ENCODE assay signal across 22 cellular contexts in genomic region chr6:167330745-167331144, GRCh38. TPM values are rescaled to one million over a fixed set of nuclear protein-coding genes. Genes with fewer than 3 reads are reported as not detected.
DNase-seq lines count a peak whose midpoint lies in the region; ATAC-seq, FAIRE-seq and TF ChIP-seq lines count a peak whose summit lies in the region.
"Had no signal": no experiment of that assay in that cellular context is flagged by ENCODE, and none has a peak within 500 bp of the region (broad histone marks: within the 10 kb centered on the region; RNA-seq: fewer than 3 reads in every experiment).

No MANE protein-coding gene starts in this region.

- no peak overlapping the region for H4K5ac ChIP-seq in H1 (ENCODE audit: insufficient read length, low read depth, low read length)

- H3K27ac ChIP-seq in H1 (ENCODE audit: low read depth, low read length) (no peak overlapping the region), HepG2 (ENCODE audit: extremely low read length, insufficient read depth, low read length) (no peak overlapping the region)

- DNase-seq in H1 (ENCODE audit: low read depth in 1 of 2, low spot score in 2 of 2) (no peak), HepG2 (ENCODE audit: low spot score) (no peak), ureter (ENCODE audit: low spot score) (peak; percentile 41), osteocyte (ENCODE audit: extremely low spot score, unreplicated experiment) (no peak), amygdala (lab: John Stamatoyannopoulos, UW) (no peak), T-cell (no peak)
- DNase-seq: ACHN; BE2C; C1 segment of cervical spinal cord; CD4-positive, CD25-positive, alpha-beta regulatory T cell; CD8-positive, alpha-beta memory T cell; COR-L47; DMS 273 treated with DMSO at 0.1 percent for 48 hours; DMS79; GDM1; GOT3; H9 had no signal

- no peaks in the 10 kb centered on the region for H3K79me1 ChIP-seq in H1 (ENCODE audit: low read depth, low read length)

- in situ Hi-C loops in HepG2 (cut with HindIII; ENCODE audit: extremely low pct_ligation_motif_present, low pct_unique_long_range_greater_than_20kb): no loop called here

- H3K9ac ChIP-seq in H1 (replicated peaks in 1 of 4; ENCODE audit: extremely low read depth in 1 of 4, low read depth in 3 of 4, low read length in 3 of 4) (no peak overlapping the region), HepG2 (ENCODE audit: insufficient read depth, low read depth, low read length) (no peak overlapping the region)

- POLR2A ChIA-PET in H1 (lab: Charles Lee; ENCODE audit: partially characterized antibody): no interaction called here
- POLR2A ChIA-PET in HepG2 (lab: Yijun Ruan, JAX): interaction anchor here (1.3 kb wide), 1 partner anchor 11 kb away, joined by 6 read pairs; no protein-coding TSS in a partner anchor
- POLR2A ChIA-PET in T-cell (lab: Charles Lee): no interaction called here

- TF ChIP-seq EP300 in H1 (IDR thresholded peaks at IDR 0.05; ENCODE audit: borderline replicate concordance in 1 of 2, low read depth in 2 of 2, low read length in 2 of 2) (no peak), HepG2 (IDR thresholded peaks at IDR 0.05; ENCODE audit: low read depth in 2 of 2, low read length in 2 of 2) (no peak), HepG2 (CRISPR knock-in tag; IDR thresholded peaks at IDR 0.05; ENCODE audit: borderline replicate concordance) (no peak)

- H2BK5ac ChIP-seq in H1 (ENCODE audit: low read depth, low read length): no peak overlapping the region

- no peak overlapping the region for H2BK12ac ChIP-seq in H1 (ENCODE audit: low read depth, low read length)

- no peak overlapping the region for H3K23ac ChIP-seq in H1 (ENCODE audit: insufficient read length)

- no peaks in the 10 kb centered on the region for H3K27me3 ChIP-seq in H1 (replicated peaks in 1 of 4; ENCODE audit: control insufficient read depth in 3 of 4, extremely low read depth in 1 of 4, insufficient read depth in 3 of 4, low read length in 3 of 4)
- H3K27me3 ChIP-seq in HepG2 (ENCODE audit: control insufficient read depth in 1 of 2, insufficient read depth in 2 of 2, low read length in 2 of 2): no peaks in the 10 kb centered on the region
- H3K27me3 ChIP-seq: BE2C had no signal

- no peak overlapping the region for H4K8ac ChIP-seq in H1 (ENCODE audit: extremely low read depth, insufficient read depth, low read length)

- H3K9me3 Mint-ChIP-seq in osteocyte (ENCODE audit: unreplicated experiment) (no peaks in the 10 kb centered on the region), T-cell (no peaks in the 10 kb centered on the region)
- H3K9me3 Mint-ChIP-seq: CD8-positive, alpha-beta memory T cell; IgD-negative memory B cell had no signal

- H3K4me2 ChIP-seq in H1 (ENCODE audit: insufficient read depth in 1 of 2, low read depth in 2 of 2, low read length in 2 of 2) (no peak overlapping the region), HepG2 (ENCODE audit: low read depth, low read length) (no peak overlapping the region)

- no peak overlapping the region for H3K4ac ChIP-seq in H1 (replicated peaks; ENCODE audit: insufficient read length, low read depth, low read length)

- intact Hi-C loops in HepG2 (cut with micrococcal nuclease; ENCODE audit: unreplicated experiment): no loop called here

- no peak overlapping the region for H3K56ac ChIP-seq in H1 (replicated peaks; ENCODE audit: insufficient read length, low read depth, low read length)

- H2AK5ac ChIP-seq in H1 (ENCODE audit: low read depth, low read length): 0 out of 2 replicates have a peak overlapping the region, but pooled peaks have one; percentile 44

- 91% methylated on average over 10 of the region's 10 CpGs; no CpG with 5 or more reads in 1 of the 2 experiments for WGBS in H1 (ENCODE audit: extremely low coverage in 1 of 2, insufficient coverage in 1 of 2, insufficient read length in 1 of 2, insufficient replicate concordance in 2 of 2, low coverage in 1 of 2, low lambda C conversion rate in 2 of 2, missing lambda C conversion rate in 1 of 2), 2 experiments
- 93% methylated on average over 10 of the region's 10 CpGs for WGBS in HepG2 (ENCODE audit: low lambda C conversion rate)

- no peak overlapping the region for H3K14ac ChIP-seq in H1 (ENCODE audit: insufficient read length)

- no peak overlapping the region for H3K18ac ChIP-seq in H1 (ENCODE audit: extremely low read depth, low read length)

- no peak overlapping the region for H2BK120ac ChIP-seq in H1 (replicated peaks; ENCODE audit: low read depth, low read length)

- H3K27ac Mint-ChIP-seq in osteocyte (ENCODE audit: unreplicated experiment): no peak overlapping the region
- H3K27ac Mint-ChIP-seq in T-cell: no peak overlapping the region
- H3K27ac Mint-ChIP-seq: CD8-positive, alpha-beta memory T cell; H9 had no signal

- H4K20me1 ChIP-seq in H1 (replicated peaks in 1 of 2; ENCODE audit: control insufficient read depth in 1 of 2, insufficient read depth in 2 of 2, low read length in 2 of 2): no peaks in the 10 kb centered on the region
- no peaks in the 10 kb centered on the region for H4K20me1 ChIP-seq in HepG2 (ENCODE audit: insufficient read depth, low read length)

- ATAC-seq in esophagus mucosa (peak; percentile 32), HepG2 (peak; percentile 38; the same call in 1 of the 3 replicates), T-cell (replicated peaks in 1 of 4) (no peak)

- H3K9me3 ChIP-seq in H1 (ENCODE audit: insufficient read depth in 2 of 2, low read depth in 1 of 2, low read length in 1 of 2): peaks cover 0 to 3% of the 10 kb centered on the region in 2 experiments; a peak in 1 of 4 replicates
- no peaks in the 10 kb centered on the region for H3K9me3 ChIP-seq in HepG2 (ENCODE audit: low read length)
- H3K9me3 ChIP-seq: BE2C had no signal

- H3K23me2 ChIP-seq in H1 (ENCODE audit: low read depth, low read length): no peaks in the 10 kb centered on the region

- no peak overlapping the region for H2BK20ac ChIP-seq in H1 (ENCODE audit: low read length)

- H2BK15ac ChIP-seq in H1 (ENCODE audit: low read length): no peak overlapping the region

- H3K36me3 ChIP-seq in H1 (ENCODE audit: control insufficient read depth in 2 of 4, insufficient read depth in 4 of 4, low read length in 3 of 4) (no peaks in the 10 kb centered on the region), HepG2 (replicated peaks in 1 of 2; ENCODE audit: control insufficient read depth in 1 of 2, insufficient read depth in 2 of 2, low read length in 2 of 2) (no peaks in the 10 kb centered on the region)
- H3K36me3 ChIP-seq: BE2C had no signal

- no peak for TF ChIP-seq RAD21 in H1 (IDR thresholded peaks at IDR 0.05 in 1 of 2, conservative IDR thresholded peaks at IDR 0.05 in 1 of 2; ENCODE audit: low read depth in 2 of 2, low read length in 2 of 2)
- no peak for TF ChIP-seq RAD21 in HepG2 (CRISPR knock-in tag; IDR thresholded peaks at IDR 0.05)

- CTCF ChIA-PET in H1 (lab: Charles Lee; ENCODE audit: partially characterized antibody): interaction anchor here (1.4 kb wide), 1 partner anchor 19 kb away, joined by 7 read pairs; no protein-coding TSS in a partner anchor
- CTCF ChIA-PET in HepG2 (lab: Yijun Ruan, JAX; ENCODE audit: low intra/inter-chr PET ratio, low total read pairs): no interaction called here
- CTCF ChIA-PET in T-cell (lab: Charles Lee): no interaction called here

- H3K4me3 Mint-ChIP-seq in osteocyte (ENCODE audit: unreplicated experiment) (no peak overlapping the region), T-cell (no peak overlapping the region)
- H3K4me3 Mint-ChIP-seq: CD4-positive, CD25-positive, alpha-beta regulatory T cell; CD8-positive, alpha-beta memory T cell; H9 had no signal

- H3K4me1 Mint-ChIP-seq in osteocyte (ENCODE audit: unreplicated experiment): no peaks in the 10 kb centered on the region
- no peaks in the 10 kb centered on the region for H3K4me1 Mint-ChIP-seq in T-cell
- H3K4me1 Mint-ChIP-seq: CD4-positive, CD25-positive, alpha-beta regulatory T cell; CD8-positive, alpha-beta memory T cell; H9; IgD-negative memory B cell had no signal

- H3K4me1 ChIP-seq in H1 (replicated peaks in 1 of 4; ENCODE audit: control insufficient read depth in 3 of 4, insufficient read depth in 4 of 4, low read length in 3 of 4) (no peaks in the 10 kb centered on the region; a peak in 1 of 7 replicates), HepG2 (ENCODE audit: insufficient read depth, low read length) (peaks cover 38% of the 10 kb centered on the region)
- H3K4me1 ChIP-seq: BE2C had no signal

- no TSS peak for BruUV-seq in HepG2 (replicated peaks; lab: Mats Ljungman, UMichigan)

- no peak overlapping the region for H4K91ac ChIP-seq in H1 (replicated peaks; ENCODE audit: insufficient read length, low read length)

- H3K36me3 Mint-ChIP-seq in osteocyte (ENCODE audit: unreplicated experiment) (no peaks in the 10 kb centered on the region), T-cell (no peaks in the 10 kb centered on the region)
- H3K36me3 Mint-ChIP-seq: CD4-positive, CD25-positive, alpha-beta regulatory T cell; CD8-positive, alpha-beta memory T cell; IgD-negative memory B cell had no signal

- H2AFZ ChIP-seq in H1 (ENCODE audit: low read length): no peak overlapping the region
- H2AFZ ChIP-seq in HepG2 (ENCODE audit: low read length): no peak overlapping the region

- FAIRE-seq in H1 (lab: Jason Lieb, UNC) (no peak), HepG2 (lab: Jason Lieb, UNC) (no peak)
- FAIRE-seq: A204.1, HTR-8/SVneo had no signal

- TF ChIP-seq POLR2A in H1 (IDR thresholded peaks at IDR 0.05; ENCODE audit: control extremely low read depth in 1 of 2, low read depth in 2 of 2, low read length in 2 of 2) (no peak), HepG2 (IDR thresholded peaks at IDR 0.05; ENCODE audit: insufficient read depth in 1 of 2, low read depth in 2 of 2, low read length in 2 of 2) (no peak)

- H3K27me3 Mint-ChIP-seq in osteocyte (ENCODE audit: unreplicated experiment) (no peaks in the 10 kb centered on the region), T-cell (peaks cover 4 to 14% of the 10 kb centered on the region in 2 donors)

- TF ChIP-seq CTCF in H1 (IDR thresholded peaks at IDR 0.05; ENCODE audit: control extremely low read depth in 1 of 3, insufficient read depth in 1 of 3, low read depth in 1 of 3, low read length in 3 of 3) (no peak), HepG2 (CRISPR knock-in tag; IDR thresholded peaks at IDR 0.05) (no peak), osteocyte (IDR thresholded peaks at IDR 0.05) (no peak)

- H3K4me3 ChIP-seq in H1 (ENCODE audit: extremely low read depth in 1 of 4, insufficient read depth in 2 of 4, low read depth in 3 of 4, low read length in 4 of 4): no peak overlapping the region
- H3K4me3 ChIP-seq in HepG2 (replicated peaks in 1 of 3; ENCODE audit: insufficient read depth in 1 of 3, low read depth in 2 of 3, low read length in 3 of 3): no peak overlapping the region

- H3K79me2 ChIP-seq in H1 (ENCODE audit: control insufficient read depth in 1 of 2, insufficient read depth in 2 of 2, low read length in 2 of 2) (no peaks in the 10 kb centered on the region), HepG2 (ENCODE audit: insufficient read depth, low read length) (no peaks in the 10 kb centered on the region)

RNA-seq across cellular contexts. Expression of gene TTLL2, which starts 5.9 kb away (rescaled TPM):
- total RNA-seq in H1 (2021; fragmentation: NEBNext Ultra II Directional; extraction: Animal tissue kit (Norgen Biotek cat#: 25700)): not detected in 2 replicates
- not detected in 2 replicates for polyA plus RNA-seq in H1 (2011; rRNA removed)
- polyA plus RNA-seq in H1 (2011; cell fraction: cytosol; rRNA removed): not detected
- not detected for polyA plus RNA-seq in H1 (2011; cell fraction: nucleus; rRNA removed)
- polyA plus RNA-seq in H1 (2012, experiment 1 of 2): 0.31 to 0.41 TPM (median 0.38 TPM) in 4 replicates
- polyA plus RNA-seq in H1 (2012, experiment 2 of 2): not detected
- not detected for polyA plus RNA-seq in H1 (2013, experiment 1 of 2)
- not detected for polyA plus RNA-seq in H1 (2013, experiment 2 of 2)
- polyA minus RNA-seq in H1 (2011; rRNA and poly(A)+ RNA removed): not detected in 2 replicates
- not detected for polyA minus RNA-seq in H1 (2011; cell fraction: cytosol; rRNA and poly(A)+ RNA removed)
- not detected for polyA minus RNA-seq in H1 (2011; cell fraction: nucleus; rRNA and poly(A)+ RNA removed)
- total RNA-seq in esophagus mucosa: not detected
- not detected in 2 replicates for total RNA-seq in HepG2 (2016; rRNA removed; fragmentation: Illumina TruSeq; extraction: Trizol)
- total RNA-seq in HepG2 (2016; cell fraction: cytosol; rRNA removed; fragmentation: Illumina TruSeq; extraction: Trizol; ENCODE audit: low read depth): not detected in 2 replicates
- 0.04 TPM in 1 of 2 replicates, not detected in the other for total RNA-seq in HepG2 (2016; cell fraction: insoluble cytoplasmic fraction; rRNA removed; fragmentation: Illumina TruSeq; extraction: Trizol)
- total RNA-seq in HepG2 (2016; cell fraction: membrane; rRNA removed; fragmentation: Illumina TruSeq; extraction: Trizol): not detected in 2 replicates
- not detected in 2 replicates for total RNA-seq in HepG2 (2016; cell fraction: nucleus; rRNA removed; fragmentation: Illumina TruSeq; extraction: Trizol)
- polyA plus RNA-seq in HepG2 (2011; rRNA removed): 0.03 TPM in 1 of 2 replicates, not detected in the other
- polyA plus RNA-seq in HepG2 (2011; cell fraction: cytosol; rRNA removed): not detected in 2 replicates
- polyA plus RNA-seq in HepG2 (2011; cell fraction: nucleus; rRNA removed): not detected in 2 replicates
- polyA plus RNA-seq in HepG2 (2012): not detected in 2 replicates
- not detected in 2 replicates for polyA plus RNA-seq in HepG2 (2016; cell fraction: cytosol; fragmentation: Illumina TruSeq; extraction: Trizol; ENCODE audit: low read depth)
- not detected in 2 replicates for polyA plus RNA-seq in HepG2 (2016; cell fraction: insoluble cytoplasmic fraction; fragmentation: Illumina TruSeq; extraction: Trizol; ENCODE audit: low read depth)
- polyA plus RNA-seq in HepG2 (2016; cell fraction: membrane; fragmentation: Illumina TruSeq; extraction: Trizol; ENCODE audit: low read depth): not detected in 2 replicates
- not detected in 2 replicates for polyA plus RNA-seq in HepG2 (2016; cell fraction: nucleus; fragmentation: Illumina TruSeq; extraction: Trizol; ENCODE audit: insufficient read depth, low read depth)
- not detected in 2 replicates for polyA minus RNA-seq in HepG2 (2011; rRNA and poly(A)+ RNA removed; ENCODE audit: low replicate concordance)
- polyA minus RNA-seq in HepG2 (2011; cell fraction: cytosol; rRNA and poly(A)+ RNA removed): not detected in 2 replicates
- not detected in 2 replicates for polyA minus RNA-seq in HepG2 (2011; cell fraction: nucleus; rRNA and poly(A)+ RNA removed)
- total RNA-seq in ureter: not detected
- not detected in 2 replicates for total RNA-seq in osteocyte
- not detected for total RNA-seq in T-cell
- total RNA-seq: CD4-positive, CD25-positive, alpha-beta regulatory T cell; CD8-positive, alpha-beta memory T cell; Daoy; H9 had no signal
- polyA plus RNA-seq: CD4-positive, CD25-positive, alpha-beta regulatory T cell; CD8-positive, alpha-beta memory T cell; IgD-negative memory B cell had no signal

RNA-seq across cellular contexts. Expression of gene UNC93A, which starts 39.6 kb away (rescaled TPM):
- not detected in 2 replicates for total RNA-seq in H1 (2021; fragmentation: NEBNext Ultra II Directional; extraction: Animal tissue kit (Norgen Biotek cat#: 25700))
- polyA plus RNA-seq in H1 (2011; rRNA removed) (0.31 and 0.39 TPM in 2 replicates), HepG2 (2011; rRNA removed) (32.4 and 42.7 TPM in 2 replicates)
- polyA plus RNA-seq in H1 (2011; cell fraction: cytosol; rRNA removed): 0.67 TPM
- polyA plus RNA-seq in H1 (2011; cell fraction: nucleus; rRNA removed): 0.47 TPM
- 0.16 to 0.58 TPM (median 0.23 TPM) in 4 replicates for polyA plus RNA-seq in H1 (2012, experiment 1 of 2)
- polyA plus RNA-seq in H1 (2012, experiment 2 of 2): 0.20 TPM
- polyA plus RNA-seq in H1 (2013, experiment 1 of 2): 0.12 TPM
- 0.07 TPM for polyA plus RNA-seq in H1 (2013, experiment 2 of 2)
- not detected in 2 replicates for polyA minus RNA-seq in H1 (2011; rRNA and poly(A)+ RNA removed)
- polyA minus RNA-seq in H1 (2011; cell fraction: cytosol; rRNA and poly(A)+ RNA removed): not detected
- polyA minus RNA-seq in H1 (2011; cell fraction: nucleus; rRNA and poly(A)+ RNA removed): not detected
- total RNA-seq in esophagus mucosa (4.5 TPM), HepG2 (2016; rRNA removed; fragmentation: Illumina TruSeq; extraction: Trizol) (8.3 and 11.0 TPM in 2 replicates), ureter (not detected), osteocyte (not detected in 2 replicates), T-cell (not detected)
- total RNA-seq in HepG2 (2016; cell fraction: cytosol; rRNA removed; fragmentation: Illumina TruSeq; extraction: Trizol; ENCODE audit: low read depth): 4.1 and 4.2 TPM in 2 replicates
- 8.7 and 10.0 TPM in 2 replicates for total RNA-seq in HepG2 (2016; cell fraction: insoluble cytoplasmic fraction; rRNA removed; fragmentation: Illumina TruSeq; extraction: Trizol)
- total RNA-seq in HepG2 (2016; cell fraction: membrane; rRNA removed; fragmentation: Illumina TruSeq; extraction: Trizol): 7.5 and 7.8 TPM in 2 replicates
- total RNA-seq in HepG2 (2016; cell fraction: nucleus; rRNA removed; fragmentation: Illumina TruSeq; extraction: Trizol): 6.8 and 7.8 TPM in 2 replicates
- polyA plus RNA-seq in HepG2 (2011; cell fraction: cytosol; rRNA removed): 40.5 and 49.1 TPM in 2 replicates
- 21.7 and 28.7 TPM in 2 replicates for polyA plus RNA-seq in HepG2 (2011; cell fraction: nucleus; rRNA removed)
- polyA plus RNA-seq in HepG2 (2012): 9.6 and 43.8 TPM in 2 replicates
- 3.4 and 3.8 TPM in 2 replicates for polyA plus RNA-seq in HepG2 (2016; cell fraction: cytosol; fragmentation: Illumina TruSeq; extraction: Trizol; ENCODE audit: low read depth)
- polyA plus RNA-seq in HepG2 (2016; cell fraction: insoluble cytoplasmic fraction; fragmentation: Illumina TruSeq; extraction: Trizol; ENCODE audit: low read depth): 6.5 and 9.8 TPM in 2 replicates
- polyA plus RNA-seq in HepG2 (2016; cell fraction: membrane; fragmentation: Illumina TruSeq; extraction: Trizol; ENCODE audit: low read depth): 6.1 and 6.5 TPM in 2 replicates
- polyA plus RNA-seq in HepG2 (2016; cell fraction: nucleus; fragmentation: Illumina TruSeq; extraction: Trizol; ENCODE audit: insufficient read depth, low read depth): 10.8 and 11.1 TPM in 2 replicates
- polyA minus RNA-seq in HepG2 (2011; rRNA and poly(A)+ RNA removed; ENCODE audit: low replicate concordance): 97.2 TPM in 1 of 2 replicates, not detected in the other
- 16.1 and 16.4 TPM in 2 replicates for polyA minus RNA-seq in HepG2 (2011; cell fraction: cytosol; rRNA and poly(A)+ RNA removed)
- 12.5 and 12.9 TPM in 2 replicates for polyA minus RNA-seq in HepG2 (2011; cell fraction: nucleus; rRNA and poly(A)+ RNA removed)
- total RNA-seq: CD4-positive, CD25-positive, alpha-beta regulatory T cell; CD8-positive, alpha-beta memory T cell; Daoy had no signal
- polyA plus RNA-seq: CD4-positive, CD25-positive, alpha-beta regulatory T cell; CD8-positive, alpha-beta memory T cell; IgD-negative memory B cell had no signal

Comparison
In these comparisons a context has a peak if more than half of its experiments do, and no peak if none do; other contexts are left out.
1. ATAC-seq: peak in esophagus mucosa (single experiment) and HepG2 (single experiment); none in T-cell (0 of 4).